ENCODE assay signal across 1 cellular context in genomic region chr20:51565741-51566140, GRCh38.
A peak's percentile ranks its signal among the peaks of the same experiment; 100 is the strongest.
TF ChIP-seq lines count a peak whose summit lies in the region.

No MANE protein-coding gene starts in this region.

TF ChIP-seq in K562, 482 proteins besides CTCF, POLR2A, EP300 and RAD21 (continued from another document):
- TF ChIP-seq, protein P1, sequence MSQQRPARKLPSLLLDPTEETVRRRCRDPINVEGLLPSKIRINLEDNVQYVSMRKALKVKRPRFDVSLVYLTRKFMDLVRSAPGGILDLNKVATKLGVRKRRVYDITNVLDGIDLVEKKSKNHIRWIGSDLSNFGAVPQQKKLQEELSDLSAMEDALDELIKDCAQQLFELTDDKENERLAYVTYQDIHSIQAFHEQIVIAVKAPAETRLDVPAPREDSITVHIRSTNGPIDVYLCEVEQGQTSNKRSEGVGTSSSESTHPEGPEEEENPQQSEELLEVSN (IDR thresholded peaks at IDR 0.05; ENCODE audit: borderline replicate concordance in 1 of 2, extremely low read depth in 1 of 2, insufficient read depth in 1 of 2, insufficient read length in 1 of 2, low read depth in 1 of 2, low read length in 1 of 2, poor library complexity in 1 of 2, severe bottlenecking in 1 of 2), result no peak
- TF ChIP-seq NFE2 (IDR thresholded peaks at IDR 0.05; ENCODE audit: low read depth) (0 out of 2 replicates have a peak, but pooled peaks have one; percentile 13), HNRNPUL1 (IDR thresholded peaks at IDR 0.05; ENCODE audit: low read length) (no peak)
